ENCODE assay signal across 13 cellular contexts in the genomic region with DNA sequence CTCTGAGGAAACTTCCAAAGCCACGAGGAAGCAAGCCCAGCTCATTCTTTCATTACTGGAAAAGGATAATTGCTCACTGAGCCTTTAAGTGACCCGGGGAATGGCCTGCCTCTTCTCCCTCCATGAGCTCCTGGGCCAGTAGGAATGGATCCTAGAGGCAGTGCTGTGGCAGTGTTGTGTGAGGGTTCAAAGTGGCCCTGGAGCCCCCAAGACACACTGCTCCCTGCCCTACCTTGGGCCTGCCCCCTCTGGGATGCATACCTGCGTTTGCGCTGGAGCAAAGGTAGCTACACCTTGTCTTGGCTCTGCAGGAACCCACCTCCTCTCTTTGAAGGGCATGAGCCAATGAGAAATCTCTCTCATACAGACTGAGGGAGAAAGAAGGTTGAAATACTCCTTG.
DNase-seq lines count a peak whose midpoint lies in the region; ATAC-seq and TF ChIP-seq lines count a peak whose summit lies in the region.
"Had no signal": no experiment of that assay in that cellular context is flagged by ENCODE, and none has a peak within 500 bp of the region (broad histone marks: within the 10 kb centered on the region; RNA-seq: fewer than 3 reads in every experiment).

No MANE protein-coding gene starts in this region.

- WGBS in gastroesophageal sphincter (ENCODE audit: low coverage in 1 of 2), 2 donors, result 100% methylated on average over 2 of the region's 4 CpGs; no CpG with 5 or more reads in 1 of the 2 donors
- WGBS in psoas muscle, 3 donors, result 50 to 61% (median 58%) methylated on average over 4 of the region's 4 CpGs

- intact Hi-C loops in Calu3 (cut with micrococcal nuclease; ENCODE audit: unreplicated experiment), result loop anchor here (1.0 kb wide), 1 partner anchor 16 kb away; no protein-coding TSS in a partner anchor
- intact Hi-C loops in psoas muscle (cut with DNase I), result no loop called here

- TF ChIP-seq POLR2A in gastroesophageal sphincter (IDR thresholded peaks at IDR 0.05), result no peak

- H3K27me3 ChIP-seq in gastroesophageal sphincter (no peaks in the 10 kb centered on the region), psoas muscle (ENCODE audit: insufficient read depth in 3 of 3, low read length in 2 of 3) (no peaks in the 10 kb centered on the region)
- H3K27me3 ChIP-seq: BE2C had no signal

- H3K36me3 ChIP-seq in gastroesophageal sphincter, result no peaks in the 10 kb centered on the region
- no peaks in the 10 kb centered on the region for H3K36me3 ChIP-seq in psoas muscle (ENCODE audit: insufficient read depth in 1 of 2, low read depth in 1 of 2)
- H3K36me3 ChIP-seq: BE2C had no signal

- H3K4me1 ChIP-seq in gastroesophageal sphincter (peaks cover 0 to 56% (median 14%) of the 10 kb centered on the region in 3 donors), psoas muscle (peaks cover 52% of the 10 kb centered on the region)

- no peaks in the 10 kb centered on the region for H3K27me3 Mint-ChIP-seq in Calu3 (ENCODE audit: unreplicated experiment)

- H3K36me3 Mint-ChIP-seq in Calu3 (ENCODE audit: insufficient read depth, unreplicated experiment), result peaks cover 23% of the 10 kb centered on the region
- H3K36me3 Mint-ChIP-seq: CD8-positive, alpha-beta memory T cell had no signal

- TF ChIP-seq CTCF in Calu3 (IDR thresholded peaks at IDR 0.05; ENCODE audit: unreplicated experiment) (no peak), gastroesophageal sphincter (IDR thresholded peaks at IDR 0.05) (no peak), psoas muscle (IDR thresholded peaks at IDR 0.05) (no peak)

- CTCF ChIA-PET in Calu3 (lab: Charles Lee), result interaction anchor here (0.6 to 2.6 kb wide), 9 partner anchors 8 to 463 kb away, joined by 3 to 26 read pairs (median 7); partner anchors contain the start of gene ANLN

- ATAC-seq in gastroesophageal sphincter (peak; percentile 6), psoas muscle (no peak), GM18861 (IDR thresholded peaks at IDR 0.05; ENCODE audit: unreplicated experiment) (no peak), GM18867 (IDR thresholded peaks at IDR 0.05; ENCODE audit: unreplicated experiment) (no peak)

- H3K4me3 ChIP-seq in gastroesophageal sphincter (no peak overlapping the region), psoas muscle (no peak overlapping the region)

- DNase-seq in Calu3 (no peak), NCI-H69 (lab: John Stamatoyannopoulos, UW) (peak; percentile 70), psoas muscle (no peak), NCI-H1436 treated with DMSO at 0.1 percent for 48 hours (lab: John Stamatoyannopoulos, UW) (no peak)
- DNase-seq: BE2C; CD8-positive, alpha-beta memory T cell; H7; Kasumi-1; NCI-H2029; NK-92 treated with Interleukin-12 subunit alpha and Interleukin-12 subunit beta, amount 100 ng/mL, for 24 hours had no signal

- BruUV-seq in Calu3 (replicated peaks; lab: Mats Ljungman, UMichigan), result no TSS peak

- H3K4me3 Mint-ChIP-seq in Calu3 (ENCODE audit: low read depth, unreplicated experiment), result no peak overlapping the region
- H3K4me3 Mint-ChIP-seq: CD8-positive, alpha-beta memory T cell had no signal

- peak overlapping the region; percentile 93 for H3K27ac Mint-ChIP-seq in Calu3 (ENCODE audit: unreplicated experiment)

- no peak for TF ChIP-seq EP300 in gastroesophageal sphincter (IDR thresholded peaks at IDR 0.05)

- no peaks in the 10 kb centered on the region for H3K9me3 ChIP-seq in gastroesophageal sphincter
- H3K9me3 ChIP-seq in psoas muscle, result no peaks in the 10 kb centered on the region
- H3K9me3 ChIP-seq: BE2C had no signal

- no peaks in the 10 kb centered on the region for H3K9me3 Mint-ChIP-seq in Calu3 (ENCODE audit: low read depth, unreplicated experiment)
- H3K9me3 Mint-ChIP-seq: CD8-positive, alpha-beta memory T cell had no signal

- peak overlapping the region in 1 of 4 donors; percentile 4 for H3K27ac ChIP-seq in gastroesophageal sphincter
- peak overlapping the region; percentile 67 for H3K27ac ChIP-seq in psoas muscle

- H3K4me1 Mint-ChIP-seq in Calu3 (ENCODE audit: low read depth, unreplicated experiment), result peaks cover 65% of the 10 kb centered on the region
